In the genomic region with DNA sequence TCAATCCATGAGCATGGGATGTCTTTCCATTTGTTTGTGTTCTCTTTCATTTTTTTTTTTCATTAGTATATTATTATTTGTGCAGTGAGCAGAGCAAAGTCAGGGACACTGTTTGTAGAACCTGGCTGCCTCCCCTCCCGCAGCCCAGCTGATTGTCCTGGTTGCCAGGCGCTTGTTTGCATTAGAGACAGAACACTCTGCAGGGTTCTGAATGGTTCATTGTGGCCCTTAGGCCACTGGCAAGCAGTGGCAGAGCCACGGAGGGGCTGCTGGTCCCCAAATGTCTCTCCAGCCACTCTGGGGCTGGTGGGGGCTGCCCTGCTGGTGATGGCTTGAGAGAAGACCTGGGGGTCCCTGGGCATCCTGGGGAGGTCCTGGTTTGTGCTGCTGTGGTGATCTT, we compare ENCODE assay signal across 1 cellular context.
A peak's percentile ranks its signal among the peaks of the same experiment; 100 is the strongest.
TF ChIP-seq lines count a peak whose summit lies in the region.

No MANE protein-coding gene starts in this region.

TF ChIP-seq in HepG2, 621 proteins besides CTCF, POLR2A, EP300 and RAD21 (continues in another document):
- TF ChIP-seq RFX3 (CRISPR knock-in tag; IDR thresholded peaks at IDR 0.05) (peak; percentile 69; the same call in 1 of the 2 replicates), MIXL1 (CRISPR knock-in tag; IDR thresholded peaks at IDR 0.05) (0 out of 2 replicates have a peak, but pooled peaks have one; percentile 11), ZMYM4 (CRISPR knock-in tag; IDR thresholded peaks at IDR 0.05) (0 out of 2 replicates have a peak, but pooled peaks have one; percentile 44), BCL6 (CRISPR knock-in tag; IDR thresholded peaks at IDR 0.05) (0 out of 2 replicates have a peak, but pooled peaks have one; percentile 18), SNAPC2 (CRISPR knock-in tag; IDR thresholded peaks at IDR 0.05) (no peak), ZNF572 (CRISPR knock-in tag; IDR thresholded peaks at IDR 0.05) (no peak), ZNF292 (CRISPR knock-in tag; IDR thresholded peaks at IDR 0.05; ENCODE audit: borderline replicate concordance, low read depth) (peak; percentile 51; the same call in 1 of the 2 replicates), ELF3 (CRISPR knock-in tag; IDR thresholded peaks at IDR 0.05) (peak; percentile 15; the same call in 1 of the 2 replicates), SOX5 (CRISPR knock-in tag; IDR thresholded peaks at IDR 0.05; ENCODE audit: borderline replicate concordance) (0 out of 2 replicates have a peak, but pooled peaks have one; percentile 20), RARA (CRISPR knock-in tag; IDR thresholded peaks at IDR 0.05) (peak; percentile 31; the same call in 1 of the 2 replicates), ZSCAN20 (CRISPR knock-in tag; IDR thresholded peaks at IDR 0.05; ENCODE audit: borderline replicate concordance) (no peak), SAP130 (CRISPR knock-in tag; IDR thresholded peaks at IDR 0.05; ENCODE audit: low read depth) (peak; percentile 86), SIN3A (IDR thresholded peaks at IDR 0.05; ENCODE audit: borderline replicate concordance, low read depth, low read length) (peak; percentile 68; the same call in 1 of the 2 replicates), SOX13 (IDR thresholded peaks at IDR 0.05) (no peak), SOX13 (CRISPR knock-in tag; conservative IDR thresholded peaks at IDR 0.05 in 1 of 2, IDR thresholded peaks at IDR 0.05 in 1 of 2) (peak in 1 of 2 experiments; percentile 57; a peak in 2 of 4 replicates), HDAC2 (CRISPR knock-in tag; IDR thresholded peaks at IDR 0.05) (peak; percentile 39; the same call in 1 of the 2 replicates), FOXA3 (CRISPR knock-in tag; IDR thresholded peaks at IDR 0.05) (peak; percentile 50), SALL1 (CRISPR knock-in tag; IDR thresholded peaks at IDR 0.05) (peak; percentile 47; the same call in 1 of the 2 replicates), TGIF2 (CRISPR knock-in tag; IDR thresholded peaks at IDR 0.05) (peak; percentile 75), ZNF7 (CRISPR knock-in tag; IDR thresholded peaks at IDR 0.05) (no peak), FOXA1 (IDR thresholded peaks at IDR 0.05) (no peak), FOXA1 (CRISPR knock-in tag; IDR thresholded peaks at IDR 0.05) (peak; percentile 70), RFX1 (IDR thresholded peaks at IDR 0.05) (peak; percentile 52; the same call in 1 of the 2 replicates), FOSL2 (CRISPR knock-in tag; IDR thresholded peaks at IDR 0.05) (0 out of 2 replicates have a peak, but pooled peaks have one; percentile 6)
- TF ChIP-seq, protein P1, sequence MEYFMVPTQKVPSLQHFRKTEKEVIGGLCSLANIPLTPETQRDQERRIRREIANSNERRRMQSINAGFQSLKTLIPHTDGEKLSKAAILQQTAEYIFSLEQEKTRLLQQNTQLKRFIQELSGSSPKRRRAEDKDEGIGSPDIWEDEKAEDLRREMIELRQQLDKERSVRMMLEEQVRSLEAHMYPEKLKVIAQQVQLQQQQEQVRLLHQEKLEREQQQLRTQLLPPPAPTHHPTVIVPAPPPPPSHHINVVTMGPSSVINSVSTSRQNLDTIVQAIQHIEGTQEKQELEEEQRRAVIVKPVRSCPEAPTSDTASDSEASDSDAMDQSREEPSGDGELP (IDR thresholded peaks at IDR 0.05; ENCODE audit: borderline replicate concordance, low read depth): peak; percentile 98
- TF ChIP-seq, protein P2, sequence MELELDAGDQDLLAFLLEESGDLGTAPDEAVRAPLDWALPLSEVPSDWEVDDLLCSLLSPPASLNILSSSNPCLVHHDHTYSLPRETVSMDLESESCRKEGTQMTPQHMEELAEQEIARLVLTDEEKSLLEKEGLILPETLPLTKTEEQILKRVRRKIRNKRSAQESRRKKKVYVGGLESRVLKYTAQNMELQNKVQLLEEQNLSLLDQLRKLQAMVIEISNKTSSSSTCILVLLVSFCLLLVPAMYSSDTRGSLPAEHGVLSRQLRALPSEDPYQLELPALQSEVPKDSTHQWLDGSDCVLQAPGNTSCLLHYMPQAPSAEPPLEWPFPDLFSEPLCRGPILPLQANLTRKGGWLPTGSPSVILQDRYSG (CRISPR knock-in tag; IDR thresholded peaks at IDR 0.05): no peak
- TF ChIP-seq, protein P3, sequence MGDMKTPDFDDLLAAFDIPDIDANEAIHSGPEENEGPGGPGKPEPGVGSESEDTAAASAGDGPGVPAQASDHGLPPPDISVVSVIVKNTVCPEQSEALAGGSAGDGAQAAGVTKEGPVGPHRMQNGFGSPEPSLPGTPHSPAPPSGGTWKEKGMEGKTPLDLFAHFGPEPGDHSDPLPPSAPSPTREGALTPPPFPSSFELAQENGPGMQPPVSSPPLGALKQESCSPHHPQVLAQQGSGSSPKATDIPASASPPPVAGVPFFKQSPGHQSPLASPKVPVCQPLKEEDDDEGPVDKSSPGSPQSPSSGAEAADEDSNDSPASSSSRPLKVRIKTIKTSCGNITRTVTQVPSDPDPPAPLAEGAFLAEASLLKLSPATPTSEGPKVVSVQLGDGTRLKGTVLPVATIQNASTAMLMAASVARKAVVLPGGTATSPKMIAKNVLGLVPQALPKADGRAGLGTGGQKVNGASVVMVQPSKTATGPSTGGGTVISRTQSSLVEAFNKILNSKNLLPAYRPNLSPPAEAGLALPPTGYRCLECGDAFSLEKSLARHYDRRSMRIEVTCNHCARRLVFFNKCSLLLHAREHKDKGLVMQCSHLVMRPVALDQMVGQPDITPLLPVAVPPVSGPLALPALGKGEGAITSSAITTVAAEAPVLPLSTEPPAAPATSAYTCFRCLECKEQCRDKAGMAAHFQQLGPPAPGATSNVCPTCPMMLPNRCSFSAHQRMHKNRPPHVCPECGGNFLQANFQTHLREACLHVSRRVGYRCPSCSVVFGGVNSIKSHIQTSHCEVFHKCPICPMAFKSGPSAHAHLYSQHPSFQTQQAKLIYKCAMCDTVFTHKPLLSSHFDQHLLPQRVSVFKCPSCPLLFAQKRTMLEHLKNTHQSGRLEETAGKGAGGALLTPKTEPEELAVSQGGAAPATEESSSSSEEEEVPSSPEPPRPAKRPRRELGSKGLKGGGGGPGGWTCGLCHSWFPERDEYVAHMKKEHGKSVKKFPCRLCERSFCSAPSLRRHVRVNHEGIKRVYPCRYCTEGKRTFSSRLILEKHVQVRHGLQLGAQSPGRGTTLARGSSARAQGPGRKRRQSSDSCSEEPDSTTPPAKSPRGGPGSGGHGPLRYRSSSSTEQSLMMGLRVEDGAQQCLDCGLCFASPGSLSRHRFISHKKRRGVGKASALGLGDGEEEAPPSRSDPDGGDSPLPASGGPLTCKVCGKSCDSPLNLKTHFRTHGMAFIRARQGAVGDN (CRISPR knock-in tag; IDR thresholded peaks at IDR 0.05): peak; percentile 73
- TF ChIP-seq, protein P4, sequence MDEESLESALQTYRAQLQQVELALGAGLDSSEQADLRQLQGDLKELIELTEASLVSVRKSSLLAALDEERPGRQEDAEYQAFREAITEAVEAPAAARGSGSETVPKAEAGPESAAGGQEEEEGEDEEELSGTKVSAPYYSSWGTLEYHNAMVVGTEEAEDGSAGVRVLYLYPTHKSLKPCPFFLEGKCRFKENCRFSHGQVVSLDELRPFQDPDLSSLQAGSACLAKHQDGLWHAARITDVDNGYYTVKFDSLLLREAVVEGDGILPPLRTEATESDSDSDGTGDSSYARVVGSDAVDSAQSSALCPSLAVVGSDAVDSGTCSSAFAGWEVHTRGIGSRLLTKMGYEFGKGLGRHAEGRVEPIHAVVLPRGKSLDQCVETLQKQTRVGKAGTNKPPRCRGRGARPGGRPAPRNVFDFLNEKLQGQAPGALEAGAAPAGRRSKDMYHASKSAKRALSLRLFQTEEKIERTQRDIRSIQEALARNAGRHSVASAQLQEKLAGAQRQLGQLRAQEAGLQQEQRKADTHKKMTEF (CRISPR knock-in tag; IDR thresholded peaks at IDR 0.05): 0 out of 2 replicates have a peak, but pooled peaks have one; percentile 32
- TF ChIP-seq, protein P5, sequence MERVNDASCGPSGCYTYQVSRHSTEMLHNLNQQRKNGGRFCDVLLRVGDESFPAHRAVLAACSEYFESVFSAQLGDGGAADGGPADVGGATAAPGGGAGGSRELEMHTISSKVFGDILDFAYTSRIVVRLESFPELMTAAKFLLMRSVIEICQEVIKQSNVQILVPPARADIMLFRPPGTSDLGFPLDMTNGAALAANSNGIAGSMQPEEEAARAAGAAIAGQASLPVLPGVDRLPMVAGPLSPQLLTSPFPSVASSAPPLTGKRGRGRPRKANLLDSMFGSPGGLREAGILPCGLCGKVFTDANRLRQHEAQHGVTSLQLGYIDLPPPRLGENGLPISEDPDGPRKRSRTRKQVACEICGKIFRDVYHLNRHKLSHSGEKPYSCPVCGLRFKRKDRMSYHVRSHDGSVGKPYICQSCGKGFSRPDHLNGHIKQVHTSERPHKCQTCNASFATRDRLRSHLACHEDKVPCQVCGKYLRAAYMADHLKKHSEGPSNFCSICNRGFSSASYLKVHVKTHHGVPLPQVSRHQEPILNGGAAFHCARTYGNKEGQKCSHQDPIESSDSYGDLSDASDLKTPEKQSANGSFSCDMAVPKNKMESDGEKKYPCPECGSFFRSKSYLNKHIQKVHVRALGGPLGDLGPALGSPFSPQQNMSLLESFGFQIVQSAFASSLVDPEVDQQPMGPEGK (CRISPR knock-in tag; IDR thresholded peaks at IDR 0.05): peak; percentile 60
- TF ChIP-seq, protein P6, sequence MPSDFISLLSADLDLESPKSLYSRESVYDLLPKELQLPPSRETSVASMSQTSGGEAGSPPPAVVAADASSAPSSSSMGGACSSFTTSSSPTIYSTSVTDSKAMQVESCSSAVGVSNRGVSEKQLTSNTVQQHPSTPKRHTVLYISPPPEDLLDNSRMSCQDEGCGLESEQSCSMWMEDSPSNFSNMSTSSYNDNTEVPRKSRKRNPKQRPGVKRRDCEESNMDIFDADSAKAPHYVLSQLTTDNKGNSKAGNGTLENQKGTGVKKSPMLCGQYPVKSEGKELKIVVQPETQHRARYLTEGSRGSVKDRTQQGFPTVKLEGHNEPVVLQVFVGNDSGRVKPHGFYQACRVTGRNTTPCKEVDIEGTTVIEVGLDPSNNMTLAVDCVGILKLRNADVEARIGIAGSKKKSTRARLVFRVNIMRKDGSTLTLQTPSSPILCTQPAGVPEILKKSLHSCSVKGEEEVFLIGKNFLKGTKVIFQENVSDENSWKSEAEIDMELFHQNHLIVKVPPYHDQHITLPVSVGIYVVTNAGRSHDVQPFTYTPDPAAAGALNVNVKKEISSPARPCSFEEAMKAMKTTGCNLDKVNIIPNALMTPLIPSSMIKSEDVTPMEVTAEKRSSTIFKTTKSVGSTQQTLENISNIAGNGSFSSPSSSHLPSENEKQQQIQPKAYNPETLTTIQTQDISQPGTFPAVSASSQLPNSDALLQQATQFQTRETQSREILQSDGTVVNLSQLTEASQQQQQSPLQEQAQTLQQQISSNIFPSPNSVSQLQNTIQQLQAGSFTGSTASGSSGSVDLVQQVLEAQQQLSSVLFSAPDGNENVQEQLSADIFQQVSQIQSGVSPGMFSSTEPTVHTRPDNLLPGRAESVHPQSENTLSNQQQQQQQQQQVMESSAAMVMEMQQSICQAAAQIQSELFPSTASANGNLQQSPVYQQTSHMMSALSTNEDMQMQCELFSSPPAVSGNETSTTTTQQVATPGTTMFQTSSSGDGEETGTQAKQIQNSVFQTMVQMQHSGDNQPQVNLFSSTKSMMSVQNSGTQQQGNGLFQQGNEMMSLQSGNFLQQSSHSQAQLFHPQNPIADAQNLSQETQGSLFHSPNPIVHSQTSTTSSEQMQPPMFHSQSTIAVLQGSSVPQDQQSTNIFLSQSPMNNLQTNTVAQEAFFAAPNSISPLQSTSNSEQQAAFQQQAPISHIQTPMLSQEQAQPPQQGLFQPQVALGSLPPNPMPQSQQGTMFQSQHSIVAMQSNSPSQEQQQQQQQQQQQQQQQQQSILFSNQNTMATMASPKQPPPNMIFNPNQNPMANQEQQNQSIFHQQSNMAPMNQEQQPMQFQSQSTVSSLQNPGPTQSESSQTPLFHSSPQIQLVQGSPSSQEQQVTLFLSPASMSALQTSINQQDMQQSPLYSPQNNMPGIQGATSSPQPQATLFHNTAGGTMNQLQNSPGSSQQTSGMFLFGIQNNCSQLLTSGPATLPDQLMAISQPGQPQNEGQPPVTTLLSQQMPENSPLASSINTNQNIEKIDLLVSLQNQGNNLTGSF (CRISPR knock-in tag; IDR thresholded peaks at IDR 0.05): no peak
- TF ChIP-seq, protein P7, sequence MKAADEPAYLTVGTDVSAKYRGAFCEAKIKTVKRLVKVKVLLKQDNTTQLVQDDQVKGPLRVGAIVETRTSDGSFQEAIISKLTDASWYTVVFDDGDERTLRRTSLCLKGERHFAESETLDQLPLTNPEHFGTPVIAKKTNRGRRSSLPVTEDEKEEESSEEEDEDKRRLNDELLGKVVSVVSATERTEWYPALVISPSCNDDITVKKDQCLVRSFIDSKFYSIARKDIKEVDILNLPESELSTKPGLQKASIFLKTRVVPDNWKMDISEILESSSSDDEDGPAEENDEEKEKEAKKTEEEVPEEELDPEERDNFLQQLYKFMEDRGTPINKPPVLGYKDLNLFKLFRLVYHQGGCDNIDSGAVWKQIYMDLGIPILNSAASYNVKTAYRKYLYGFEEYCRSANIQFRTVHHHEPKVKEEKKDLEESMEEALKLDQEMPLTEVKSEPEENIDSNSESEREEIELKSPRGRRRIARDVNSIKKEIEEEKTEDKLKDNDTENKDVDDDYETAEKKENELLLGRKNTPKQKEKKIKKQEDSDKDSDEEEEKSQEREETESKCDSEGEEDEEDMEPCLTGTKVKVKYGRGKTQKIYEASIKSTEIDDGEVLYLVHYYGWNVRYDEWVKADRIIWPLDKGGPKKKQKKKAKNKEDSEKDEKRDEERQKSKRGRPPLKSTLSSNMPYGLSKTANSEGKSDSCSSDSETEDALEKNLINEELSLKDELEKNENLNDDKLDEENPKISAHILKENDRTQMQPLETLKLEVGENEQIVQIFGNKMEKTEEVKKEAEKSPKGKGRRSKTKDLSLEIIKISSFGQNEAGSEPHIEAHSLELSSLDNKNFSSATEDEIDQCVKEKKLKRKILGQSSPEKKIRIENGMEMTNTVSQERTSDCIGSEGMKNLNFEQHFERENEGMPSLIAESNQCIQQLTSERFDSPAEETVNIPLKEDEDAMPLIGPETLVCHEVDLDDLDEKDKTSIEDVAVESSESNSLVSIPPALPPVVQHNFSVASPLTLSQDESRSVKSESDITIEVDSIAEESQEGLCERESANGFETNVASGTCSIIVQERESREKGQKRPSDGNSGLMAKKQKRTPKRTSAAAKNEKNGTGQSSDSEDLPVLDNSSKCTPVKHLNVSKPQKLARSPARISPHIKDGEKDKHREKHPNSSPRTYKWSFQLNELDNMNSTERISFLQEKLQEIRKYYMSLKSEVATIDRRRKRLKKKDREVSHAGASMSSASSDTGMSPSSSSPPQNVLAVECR (CRISPR knock-in tag; IDR thresholded peaks at IDR 0.05; ENCODE audit: borderline replicate concordance): peak; percentile 40; the same call in 1 of the 2 replicates
- TF ChIP-seq, protein P8, sequence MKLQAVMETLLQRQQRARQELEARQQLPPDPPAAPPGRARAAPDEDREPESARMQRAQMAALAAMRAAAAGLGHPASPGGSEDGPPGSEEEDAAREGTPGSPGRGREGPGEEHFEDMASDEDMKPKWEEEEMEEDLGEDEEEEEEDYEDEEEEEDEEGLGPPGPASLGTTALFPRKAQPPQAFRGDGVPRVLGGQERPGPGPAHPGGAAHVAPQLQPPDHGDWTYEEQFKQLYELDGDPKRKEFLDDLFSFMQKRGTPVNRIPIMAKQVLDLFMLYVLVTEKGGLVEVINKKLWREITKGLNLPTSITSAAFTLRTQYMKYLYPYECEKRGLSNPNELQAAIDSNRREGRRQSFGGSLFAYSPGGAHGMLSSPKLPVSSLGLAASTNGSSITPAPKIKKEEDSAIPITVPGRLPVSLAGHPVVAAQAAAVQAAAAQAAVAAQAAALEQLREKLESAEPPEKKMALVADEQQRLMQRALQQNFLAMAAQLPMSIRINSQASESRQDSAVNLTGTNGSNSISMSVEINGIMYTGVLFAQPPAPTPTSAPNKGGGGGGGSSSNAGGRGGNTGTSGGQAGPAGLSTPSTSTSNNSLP (IDR thresholded peaks at IDR 0.05; ENCODE audit: low read depth, low read length): 0 out of 2 replicates have a peak, but pooled peaks have one; percentile 33
